In the genomic region with DNA sequence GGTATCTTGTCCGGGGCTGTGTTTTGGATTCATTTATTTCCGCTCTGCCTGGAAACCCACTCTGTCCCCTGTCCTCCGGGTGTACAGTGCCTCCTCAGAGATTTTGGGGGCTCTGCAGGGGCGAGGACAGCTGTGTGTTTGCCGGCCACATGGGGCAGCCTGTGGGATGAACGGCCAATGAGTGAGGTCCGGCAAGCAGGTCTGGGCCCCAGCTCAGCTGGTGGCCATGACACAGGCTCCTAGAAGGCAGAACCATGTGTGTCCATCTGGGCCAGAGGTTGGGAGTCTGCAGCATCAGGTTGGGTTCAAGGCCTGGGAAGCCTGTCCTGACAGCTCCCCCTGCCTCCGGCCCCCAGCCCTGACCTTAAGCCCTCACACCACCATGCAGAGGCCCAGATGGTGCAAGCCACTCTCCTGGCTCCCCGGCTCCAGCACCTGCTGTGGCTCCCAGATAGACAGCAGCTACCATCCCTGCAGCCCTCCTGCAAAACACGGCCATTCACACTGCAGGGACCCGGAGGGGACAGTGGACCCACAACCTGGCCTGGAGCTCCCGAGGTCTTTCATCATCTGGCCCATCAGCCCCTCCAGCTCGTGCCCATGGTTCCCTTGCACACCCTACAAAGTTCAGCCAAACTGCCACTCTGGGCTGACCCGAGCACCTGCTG, we compare ENCODE assay signal across 18 cellular contexts.
"Had no signal": no experiment of that assay in that cellular context is flagged by ENCODE, and none has a peak within 500 bp of the region (broad histone marks: within the 10 kb centered on the region; RNA-seq: fewer than 3 reads in every experiment).

No MANE protein-coding gene starts in this region.

- H2AFZ ChIP-seq: parathyroid adenoma had no signal

- H3K9me3 Mint-ChIP-seq: activated CD4-positive, alpha-beta memory T cell treated with anti-CD3 and anti-CD28 coated beads for 36 hours; activated T-helper 1 cell treated with anti-CD3 and anti-CD28 coated beads, Interleukin-12 subunit alpha, Interleukin-12 subunit beta, Interleukin-2, Interleukin-4 antibody, amounts not matched to agents 30 ng/mL and 10 ng/mL and 1 ng/mL, durations not matched to agents 14 hours and 24 hours and 36 hours; immature natural killer cell; naive thymus-derived CD4-positive, alpha-beta T cell; T-helper 1 cell treated with Interleukin-12 subunit alpha and Interleukin-12 subunit beta and Interleukin-4 antibody, amounts not matched to agents 30 μg/mL and 1 μg/mL, for 36 hours had no signal

- H3K27me3 Mint-ChIP-seq: activated CD4-positive, alpha-beta memory T cell treated with anti-CD3 and anti-CD28 coated beads for 36 hours; activated CD4-positive, alpha-beta T cell treated with anti-CD3 and anti-CD28 coated beads for 36 hours; activated CD8-positive, alpha-beta memory T cell treated with anti-CD3 and anti-CD28 coated beads, Interleukin-2, amount 10 ng/mL, durations not matched to agents 7 days and 5 days; activated naive CD8-positive, alpha-beta T cell; brain had no signal

- H3K9ac ChIP-seq: parathyroid adenoma had no signal

- H3K4me1 ChIP-seq: foreskin keratinocyte, parathyroid adenoma had no signal

- DNase-seq: activated CD4-positive, alpha-beta memory T cell treated with anti-CD3 and anti-CD28 coated beads for 36 hours; activated CD4-positive, alpha-beta T cell treated with anti-CD3 and anti-CD28 coated beads for 36 hours; activated CD8-positive, alpha-beta memory T cell treated with anti-CD3 and anti-CD28 coated beads, Interleukin-2, amount 10 ng/mL, durations not matched to agents 7 days and 5 days; effector CD8-positive, alpha-beta T cell; foreskin keratinocyte; immature natural killer cell; mammary epithelial cell; naive thymus-derived CD4-positive, alpha-beta T cell; small intestine; stimulated activated CD4-positive, alpha-beta T cell treated with anti-CD3 and anti-CD28 coated beads, Interleukin-4, amount 100 ng/mL, for 24 hours; stimulated activated naive CD4-positive, alpha-beta T cell; trophoblast cell had no signal

- H3K4me1 Mint-ChIP-seq: activated CD4-positive, alpha-beta T cell treated with anti-CD3 and anti-CD28 coated beads for 36 hours; activated CD8-positive, alpha-beta memory T cell treated with anti-CD3 and anti-CD28 coated beads, Interleukin-2, amount 10 ng/mL, durations not matched to agents 7 days and 5 days; immature natural killer cell had no signal

- H3K79me2 ChIP-seq: parathyroid adenoma had no signal

- H3K27me3 ChIP-seq: foreskin keratinocyte had no signal

- H3K27ac ChIP-seq: foreskin keratinocyte, parathyroid adenoma had no signal

- ATAC-seq: activated CD4-positive, alpha-beta T cell treated with anti-CD3 and anti-CD28 coated beads for 36 hours; activated CD8-positive, alpha-beta memory T cell treated with anti-CD3 and anti-CD28 coated beads, Interleukin-2, amount 10 ng/mL, durations not matched to agents 7 days and 5 days; foreskin keratinocyte; left colon; naive thymus-derived CD4-positive, alpha-beta T cell had no signal

- H3K4me3 Mint-ChIP-seq: activated CD4-positive, alpha-beta memory T cell treated with anti-CD3 and anti-CD28 coated beads for 36 hours; activated CD4-positive, alpha-beta T cell treated with anti-CD3 and anti-CD28 coated beads for 36 hours; activated CD8-positive, alpha-beta memory T cell treated with anti-CD3 and anti-CD28 coated beads, Interleukin-2, amount 10 ng/mL, durations not matched to agents 7 days and 5 days; activated naive CD8-positive, alpha-beta T cell; activated T-helper 1 cell treated with anti-CD3 and anti-CD28 coated beads, Interleukin-12 subunit alpha, Interleukin-12 subunit beta, Interleukin-2, Interleukin-4 antibody, amounts not matched to agents 30 ng/mL and 10 ng/mL and 1 ng/mL, durations not matched to agents 14 hours and 24 hours and 36 hours; brain; immature natural killer cell; naive thymus-derived CD4-positive, alpha-beta T cell; T-helper 1 cell treated with Interleukin-12 subunit alpha and Interleukin-12 subunit beta and Interleukin-4 antibody, amounts not matched to agents 30 μg/mL and 1 μg/mL, for 36 hours had no signal

- H3K27ac Mint-ChIP-seq: activated CD4-positive, alpha-beta memory T cell treated with anti-CD3 and anti-CD28 coated beads for 36 hours; activated CD4-positive, alpha-beta T cell treated with anti-CD3 and anti-CD28 coated beads for 36 hours; activated CD8-positive, alpha-beta memory T cell treated with anti-CD3 and anti-CD28 coated beads, Interleukin-2, amount 10 ng/mL, durations not matched to agents 7 days and 5 days; activated naive CD8-positive, alpha-beta T cell; activated T-helper 1 cell treated with anti-CD3 and anti-CD28 coated beads, Interleukin-12 subunit alpha, Interleukin-12 subunit beta, Interleukin-2, Interleukin-4 antibody, amounts not matched to agents 30 ng/mL and 10 ng/mL and 1 ng/mL, durations not matched to agents 14 hours and 24 hours and 36 hours; brain; immature natural killer cell; naive thymus-derived CD4-positive, alpha-beta T cell; T-helper 1 cell treated with Interleukin-12 subunit alpha and Interleukin-12 subunit beta and Interleukin-4 antibody, amounts not matched to agents 30 μg/mL and 1 μg/mL, for 36 hours had no signal

- H3K36me3 Mint-ChIP-seq: activated CD4-positive, alpha-beta memory T cell treated with anti-CD3 and anti-CD28 coated beads for 36 hours; activated CD8-positive, alpha-beta memory T cell treated with anti-CD3 and anti-CD28 coated beads, Interleukin-2, amount 10 ng/mL, durations not matched to agents 7 days and 5 days; activated naive CD8-positive, alpha-beta T cell; brain; immature natural killer cell; naive thymus-derived CD4-positive, alpha-beta T cell had no signal
